In the genomic region with DNA sequence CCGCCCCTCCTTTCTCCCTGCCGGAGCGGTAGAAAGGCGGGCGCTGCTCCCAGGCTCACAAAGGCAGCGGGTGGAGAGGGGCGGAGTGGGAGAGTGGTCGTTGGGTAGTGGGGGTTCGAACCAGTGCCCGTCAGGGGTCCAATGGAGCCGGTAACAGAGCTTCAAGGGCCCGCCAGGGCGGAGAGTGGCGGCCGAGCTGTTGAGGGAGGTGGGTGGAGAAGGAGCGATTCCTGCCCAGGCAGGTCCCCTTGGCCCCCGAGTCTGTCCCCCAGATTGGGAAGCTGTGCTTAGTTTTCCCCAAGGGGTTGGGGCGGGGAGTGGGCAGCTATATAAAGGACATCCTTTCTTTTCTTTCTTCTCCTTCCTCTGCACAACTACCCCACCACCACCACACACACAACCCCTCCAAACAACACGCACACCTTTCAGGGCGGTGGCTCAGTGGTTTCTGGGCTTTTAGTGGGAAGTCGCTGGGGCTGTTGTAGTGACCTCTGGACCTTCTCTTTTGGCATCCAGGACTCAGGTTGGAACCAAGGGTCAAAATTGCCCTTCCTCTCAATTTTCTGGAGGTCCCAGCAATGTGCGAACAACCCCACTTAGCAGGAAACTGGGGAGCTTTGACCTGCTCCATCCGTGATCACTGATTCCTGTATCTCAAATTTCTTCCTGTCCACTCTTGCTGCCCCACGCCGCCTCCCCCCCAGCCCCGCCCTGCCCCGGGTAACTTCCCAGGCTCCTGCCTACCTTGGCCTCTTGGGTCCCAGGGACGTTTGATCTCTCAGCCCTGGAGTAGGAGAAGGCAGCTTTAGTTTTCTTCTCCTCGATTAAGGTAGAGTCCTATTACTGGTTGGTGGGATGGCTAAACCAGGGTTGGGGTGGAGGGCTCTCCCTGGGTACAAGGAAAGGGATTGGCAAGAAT, we compare ENCODE assay signal across 8 cellular contexts. TPM values are rescaled to one million over a fixed set of nuclear protein-coding genes. Genes with fewer than 3 reads are reported as not detected.
DNase-seq lines count a peak whose midpoint lies in the region; ATAC-seq, FAIRE-seq and TF ChIP-seq lines count a peak whose summit lies in the region.

No MANE protein-coding gene starts in this region.

- H3K4me1 Mint-ChIP-seq in activated T-cell treated with anti-CD3 and anti-CD28 coated beads, Interleukin-2, amount 50 U/mL, for 4 hours (ENCODE audit: low read depth) = peaks cover 19% of the 10 kb centered on the region

- H3K36me3 ChIP-seq in HEK293 (ENCODE audit: control insufficient read depth in 2 of 2, insufficient read depth in 1 of 2, low read length in 2 of 2) = peaks cover 0 to 5% of the 10 kb centered on the region in 2 experiments; a peak in 1 of 3 replicates
- H3K36me3 ChIP-seq in iPS-20b (ENCODE audit: insufficient read depth, low read depth, low read length) = no peaks in the 10 kb centered on the region
- no peaks in the 10 kb centered on the region for H3K36me3 ChIP-seq in skeletal muscle tissue (ENCODE audit: control insufficient read depth in 3 of 3, insufficient read depth in 3 of 3, low read length in 3 of 3)

- no peak for FAIRE-seq in frontal cortex (lab: Jason Lieb, UNC)

- H3K9me3 Mint-ChIP-seq in activated T-cell treated with anti-CD3 and anti-CD28 coated beads, Interleukin-2, amount 50 U/mL, for 4 hours = no peaks in the 10 kb centered on the region

- no peaks in the 10 kb centered on the region for H3K36me3 Mint-ChIP-seq in activated T-cell treated with anti-CD3 and anti-CD28 coated beads, Interleukin-2, amount 50 U/mL, for 4 hours (ENCODE audit: insufficient read depth)

- no peaks in the 10 kb centered on the region for H3K27me3 Mint-ChIP-seq in activated T-cell treated with anti-CD3 and anti-CD28 coated beads, Interleukin-2, amount 50 U/mL, for 4 hours (ENCODE audit: low read depth)

- ATAC-seq in activated T-cell treated with anti-CD3 and anti-CD28 coated beads, Interleukin-2, amount 50 U/mL, for 4 hours = no peak
- ATAC-seq in HG03469 (IDR thresholded peaks at IDR 0.05; ENCODE audit: unreplicated experiment) (no peak), HG02759 (IDR thresholded peaks at IDR 0.05; ENCODE audit: unreplicated experiment) (no peak)

- no peaks in the 10 kb centered on the region; the same call in 1 of the 2 replicates for H3K4me1 ChIP-seq in HEK293 (ENCODE audit: control insufficient read depth, insufficient read depth, low read length)
- H3K4me1 ChIP-seq in iPS-20b (ENCODE audit: insufficient read depth, low read length) = peaks cover 6% of the 10 kb centered on the region; the same call in 1 of the 2 replicates
- H3K4me1 ChIP-seq in skeletal muscle tissue (ENCODE audit: control insufficient read depth in 3 of 3, insufficient read depth in 3 of 3, low read length in 3 of 3) = peaks cover 3 to 34% (median 18%) of the 10 kb centered on the region in 3 donors

- CTCF ChIA-PET in HEK293 (lab: Yijun Ruan, JAX) = interaction anchor here (0.6 to 5.8 kb wide), 7 partner anchors 8 to 391 kb away, joined by 3 to 137 read pairs (median 4); no protein-coding TSS in a partner anchor

- H3K4me3 Mint-ChIP-seq in activated T-cell treated with anti-CD3 and anti-CD28 coated beads, Interleukin-2, amount 50 U/mL, for 4 hours = peak overlapping the region; percentile 85

- H3K9me3 ChIP-seq in HEK293 (ENCODE audit: control insufficient read depth, insufficient read depth, low read depth, low read length) = no peaks in the 10 kb centered on the region
- no peaks in the 10 kb centered on the region for H3K9me3 ChIP-seq in iPS-20b (ENCODE audit: insufficient read depth, low read depth, low read length)
- no peaks in the 10 kb centered on the region for H3K9me3 ChIP-seq in skeletal muscle tissue (ENCODE audit: control insufficient read depth in 3 of 3, low read length in 3 of 3)

- POLR2A ChIA-PET in HEK293 (lab: Yijun Ruan, JAX) = interaction anchor here (0.5 to 3.0 kb wide), 4 partner anchors 254 to 518 kb away, joined by 4 to 19 read pairs (median 10); no protein-coding TSS in a partner anchor

- no peak for DNase-seq in activated T-cell treated with anti-CD3 and anti-CD28 coated beads, Interleukin-2, amount 50 U/mL, for 4 hours
- DNase-seq in NCI-H1105 (lab: John Stamatoyannopoulos, UW) (no peak), frontal cortex (ENCODE audit: low spot score in 2 of 2) (no peak)

- peaks cover 95% of the 10 kb centered on the region for H3K27me3 ChIP-seq in iPS-20b (ENCODE audit: insufficient read depth, low read length)
- peaks cover 0 to 5% (median 0%) of the 10 kb centered on the region in 3 donors for H3K27me3 ChIP-seq in skeletal muscle tissue (ENCODE audit: control insufficient read depth in 3 of 3, insufficient read depth in 3 of 3, low read length in 3 of 3)

- H3K4me3 ChIP-seq in HEK293 (ENCODE audit: low read depth, low read length) (peak overlapping the region; percentile 58), iPS-20b (ENCODE audit: low read length) (peak overlapping the region; percentile 72), skeletal muscle tissue (ENCODE audit: low read length in 3 of 3) (peak overlapping the region; percentile 64 to 81 (median 76))

- peak overlapping the region; percentile 35; the same call in 1 of the 2 replicates for H3K27ac ChIP-seq in HEK293 (ENCODE audit: extremely low read depth, low read depth, low read length)
- H3K27ac ChIP-seq in iPS-20b (ENCODE audit: low read length) = no peak overlapping the region
- no peak overlapping the region for H3K27ac ChIP-seq in skeletal muscle tissue (ENCODE audit: low read depth, low read length)

- TF ChIP-seq CTCF in HEK293 (tag by site-specific recombination; IDR thresholded peaks at IDR 0.05) = no peak

- H3K9ac ChIP-seq in iPS-20b (ENCODE audit: low read depth, low read length) (no peak overlapping the region), skeletal muscle tissue (ENCODE audit: low read depth in 1 of 3, low read length in 3 of 3) (peak overlapping the region in 2 of 3 donors; percentile 81 to 86)

TF ChIP-seq in HEK293, 187 proteins besides CTCF, POLR2A, EP300 and RAD21:
- TF ChIP-seq ZNF138 (tag by site-specific recombination; IDR thresholded peaks at IDR 0.05; ENCODE audit: borderline replicate concordance) (no peak), ZFHX2 (tag by site-specific recombination; conservative IDR thresholded peaks at IDR 0.05) (peak; percentile 56), ZNF335 (tag by site-specific recombination; conservative IDR thresholded peaks at IDR 0.05) (no peak), ZNF560 (tag by site-specific recombination; IDR thresholded peaks at IDR 0.05; ENCODE audit: borderline replicate concordance) (no peak), EGR2 (tag by site-specific recombination; IDR thresholded peaks at IDR 0.05; ENCODE audit: low read depth) (peak; percentile 66), ZNF341 (tag by site-specific recombination; IDR thresholded peaks at IDR 0.05; ENCODE audit: low read depth) (peak; percentile 84), ZNF274 (IDR thresholded peaks at IDR 0.05; ENCODE audit: low read length) (no peak), ZNF274 (tag by site-specific recombination; IDR thresholded peaks at IDR 0.05; ENCODE audit: borderline replicate concordance) (no peak), ZBTB20 (tag by site-specific recombination; IDR thresholded peaks at IDR 0.05) (0 out of 2 replicates have a peak, but pooled peaks have one; percentile 4), ZBTB17 (tag by site-specific recombination; IDR thresholded peaks at IDR 0.05) (peak; percentile 55)

RNA-seq across cellular contexts. Expression of a gene that starts 1.9 kb away (rescaled TPM):
- 10 to 100 TPM in 1 of 3 donors, 1 to 10 TPM in 2; 9.6 to 10.7 (median 9.9) TPM for total RNA-seq in activated T-cell treated with anti-CD3 and anti-CD28 coated beads, Interleukin-2, amount 50 U/mL, for 4 hours
- total RNA-seq in skeletal muscle tissue = 27.7 TPM
- 27.7 TPM for total RNA-seq in frontal cortex
